Comparison of ENCODE assay signal across 8 cellular contexts in the genomic region with DNA sequence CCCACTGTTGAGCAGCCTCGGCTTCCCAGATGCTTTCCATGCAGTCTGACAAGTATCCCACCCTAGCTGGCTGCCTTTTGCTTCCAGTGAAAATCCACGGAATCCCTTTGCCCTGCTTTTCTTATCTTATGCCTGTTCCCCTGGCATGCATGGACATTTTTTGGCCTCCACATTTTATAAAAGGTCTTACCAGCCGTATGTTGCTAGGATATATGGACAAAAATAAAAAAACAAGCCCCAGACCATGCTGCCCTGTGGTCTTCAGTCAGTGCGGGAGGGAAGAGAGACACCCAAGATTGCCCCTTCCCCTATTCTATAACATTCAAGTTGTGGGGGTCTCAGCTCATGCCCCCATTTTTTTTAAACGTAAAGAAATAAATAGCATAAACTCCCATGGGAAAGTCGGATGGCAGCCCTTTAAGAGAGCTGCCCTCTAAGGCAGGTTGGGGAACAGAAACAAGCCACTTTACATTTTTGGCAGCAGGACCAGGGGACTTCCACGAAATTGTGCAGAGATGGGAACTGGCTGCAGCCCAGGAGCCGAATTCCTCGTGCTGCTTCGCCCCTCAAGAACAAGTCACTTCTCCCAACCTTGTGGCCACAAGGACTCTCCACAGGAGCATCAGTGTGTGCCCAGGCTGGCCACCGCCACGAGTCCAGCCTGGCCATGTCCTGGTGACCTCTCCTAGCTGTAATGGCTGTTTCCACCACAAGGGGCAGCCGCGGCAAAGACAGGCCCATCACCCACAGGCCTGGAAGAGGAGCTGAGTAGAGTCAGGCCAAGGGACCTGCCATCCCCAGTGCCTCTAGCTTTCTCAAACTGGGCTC.
DNase-seq lines count a peak whose midpoint lies in the region; ATAC-seq, FAIRE-seq and TF ChIP-seq lines count a peak whose summit lies in the region.

No MANE protein-coding gene starts in this region.

- peak; percentile 68 for ATAC-seq in GM18909 (IDR thresholded peaks at IDR 0.05; ENCODE audit: poor library complexity, unreplicated experiment)

- no peaks in the 10 kb centered on the region for H3K4me1 ChIP-seq in endothelial cell of umbilical vein (ENCODE audit: control insufficient read depth, extremely low read depth, insufficient read depth, low read length)
- no peaks in the 10 kb centered on the region for H3K4me1 ChIP-seq in testis

- H3K79me2 ChIP-seq in endothelial cell of umbilical vein (ENCODE audit: control insufficient read depth, insufficient read depth, low read length), result no peaks in the 10 kb centered on the region

- intact Hi-C loops in endothelial cell of umbilical vein (cut with micrococcal nuclease), result loop anchor here (1.0 to 5.0 kb wide), 3 partner anchors 90 to 179 kb away; a partner anchor contains a TSS
- intact Hi-C loops in testis (cut with DNase I; ENCODE audit: low total_unique reads), result no loop called here

- POLR2A ChIA-PET in endothelial cell of umbilical vein (lab: Charles Lee), result no interaction called here

- H3K9ac ChIP-seq in endothelial cell of umbilical vein (replicated peaks; ENCODE audit: extremely low read depth, insufficient read depth, low read length), result no peak overlapping the region

- CTCF ChIA-PET in endothelial cell of umbilical vein (lab: Charles Lee), result interaction anchor here (0.6 to 2.6 kb wide), 10 partner anchors 9 to 177 kb away, joined by 3 to 19 read pairs (median 4); no protein-coding TSS in a partner anchor

- TF ChIP-seq CTCF in endothelial cell of umbilical vein (IDR thresholded peaks at IDR 0.05; ENCODE audit: extremely low read depth in 1 of 2, insufficient read depth in 1 of 2, low read depth in 1 of 2, low read length in 2 of 2), result peak; percentile 73 to 79
- peak; percentile 51 to 81 (median 69) for TF ChIP-seq CTCF in testis (IDR thresholded peaks at IDR 0.05)

- H4K20me1 ChIP-seq in endothelial cell of umbilical vein (replicated peaks; ENCODE audit: control insufficient read depth, extremely low read depth, insufficient read depth, low read length), result no peaks in the 10 kb centered on the region

- H3K4me3 ChIP-seq in endothelial cell of umbilical vein (replicated peaks in 1 of 3; ENCODE audit: insufficient read depth in 1 of 3, low read depth in 1 of 3, low read length in 3 of 3), result no peak overlapping the region
- no peak overlapping the region for H3K4me3 ChIP-seq in testis

- H3K9me3 ChIP-seq in endothelial cell of umbilical vein (replicated peaks; ENCODE audit: control insufficient read depth, insufficient read depth, low read length) (no peaks in the 10 kb centered on the region), testis (no peaks in the 10 kb centered on the region)

- H3K36me3 ChIP-seq in endothelial cell of umbilical vein (ENCODE audit: control insufficient read depth in 2 of 2, extremely low read depth in 1 of 2, insufficient read depth in 2 of 2, low read length in 2 of 2), result no peaks in the 10 kb centered on the region
- H3K36me3 ChIP-seq in testis (ENCODE audit: low read depth, missing control alignments), result no peaks in the 10 kb centered on the region

- TF ChIP-seq POLR2A in endothelial cell of umbilical vein (IDR thresholded peaks at IDR 0.05; ENCODE audit: low read depth, low read length) (no peak), testis (IDR thresholded peaks at IDR 0.05) (no peak)

- BruUV-seq in endothelial cell of umbilical vein (replicated peaks; lab: Mats Ljungman, UMichigan), result no TSS peak

- H3K27me3 ChIP-seq in endothelial cell of umbilical vein (ENCODE audit: control insufficient read depth in 2 of 2, insufficient read depth in 2 of 2, low read length in 2 of 2) (no peaks in the 10 kb centered on the region), testis (no peaks in the 10 kb centered on the region)

- no peaks in the 10 kb centered on the region for H3K9me1 ChIP-seq in endothelial cell of umbilical vein (replicated peaks; ENCODE audit: control insufficient read depth, extremely low read depth, insufficient read depth, low read length)

- WGBS in testis, 2 donors, result 56 to 58% methylated on average over 14 of the region's 14 CpGs

- DNase-seq in AG20443 (ENCODE audit: low spot score) (peak; percentile 80), LoVo (ENCODE audit: low spot score) (peak; percentile 65), endothelial cell of umbilical vein (ENCODE audit: low read depth, low spot score) (peak; percentile 43), mucosa of gallbladder (ENCODE audit: low spot score) (peak; percentile 83), testis (peak; percentile 87), GF-D8 (lab: John Stamatoyannopoulos, UW) (no peak)
- DNase-seq in activated CD4-positive, alpha-beta T cell treated with anti-CD3 and anti-CD28 coated beads, Interleukin-2, amount 50 U/mL, for 4 hours, result peak; percentile 6 to 16

- FAIRE-seq in endothelial cell of umbilical vein (lab: Jason Lieb, UNC), result peak; percentile 75

- dilution Hi-C loops in endothelial cell of umbilical vein (cut with MboI; ENCODE audit: extremely low pct_ligation_motif_present, low sequenced_read_pairs), result no loop called here

- no peak overlapping the region for H2AFZ ChIP-seq in endothelial cell of umbilical vein (ENCODE audit: low read depth, low read length)

- H3K27ac ChIP-seq in endothelial cell of umbilical vein (ENCODE audit: insufficient read depth, low read depth, low read length) (no peak overlapping the region), testis (no peak overlapping the region)

- no peak overlapping the region for H3K4me2 ChIP-seq in endothelial cell of umbilical vein (ENCODE audit: insufficient read depth, low read length)

TF ChIP-seq in endothelial cell of umbilical vein, 7 proteins besides CTCF, POLR2A, EP300 and RAD21:
- TF ChIP-seq FOS (IDR thresholded peaks at IDR 0.05; ENCODE audit: borderline replicate concordance, insufficient read depth, low read length) (no peak), EZH2 (IDR thresholded peaks at IDR 0.05; ENCODE audit: borderline replicate concordance, low read depth, low read length, severe bottlenecking) (no peak), POLR2AphosphoS5 (IDR thresholded peaks at IDR 0.05; ENCODE audit: insufficient read depth, low read depth, low read length) (no peak), MYC (IDR thresholded peaks at IDR 0.05; ENCODE audit: low read depth, low read length) (no peak), JUN (IDR thresholded peaks at IDR 0.05; ENCODE audit: borderline replicate concordance, insufficient read depth, insufficient read length, low read depth) (no peak), GATA2 (IDR thresholded peaks at IDR 0.05; ENCODE audit: insufficient read depth, insufficient read length, low read depth, low read length) (no peak)
- TF ChIP-seq, protein P1, sequence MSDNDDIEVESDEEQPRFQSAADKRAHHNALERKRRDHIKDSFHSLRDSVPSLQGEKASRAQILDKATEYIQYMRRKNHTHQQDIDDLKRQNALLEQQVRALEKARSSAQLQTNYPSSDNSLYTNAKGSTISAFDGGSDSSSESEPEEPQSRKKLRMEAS (IDR thresholded peaks at IDR 0.05; ENCODE audit: insufficient read depth, insufficient read length), result no peak
